8 cellular contexts compared by ENCODE assay signal in the genomic region with DNA sequence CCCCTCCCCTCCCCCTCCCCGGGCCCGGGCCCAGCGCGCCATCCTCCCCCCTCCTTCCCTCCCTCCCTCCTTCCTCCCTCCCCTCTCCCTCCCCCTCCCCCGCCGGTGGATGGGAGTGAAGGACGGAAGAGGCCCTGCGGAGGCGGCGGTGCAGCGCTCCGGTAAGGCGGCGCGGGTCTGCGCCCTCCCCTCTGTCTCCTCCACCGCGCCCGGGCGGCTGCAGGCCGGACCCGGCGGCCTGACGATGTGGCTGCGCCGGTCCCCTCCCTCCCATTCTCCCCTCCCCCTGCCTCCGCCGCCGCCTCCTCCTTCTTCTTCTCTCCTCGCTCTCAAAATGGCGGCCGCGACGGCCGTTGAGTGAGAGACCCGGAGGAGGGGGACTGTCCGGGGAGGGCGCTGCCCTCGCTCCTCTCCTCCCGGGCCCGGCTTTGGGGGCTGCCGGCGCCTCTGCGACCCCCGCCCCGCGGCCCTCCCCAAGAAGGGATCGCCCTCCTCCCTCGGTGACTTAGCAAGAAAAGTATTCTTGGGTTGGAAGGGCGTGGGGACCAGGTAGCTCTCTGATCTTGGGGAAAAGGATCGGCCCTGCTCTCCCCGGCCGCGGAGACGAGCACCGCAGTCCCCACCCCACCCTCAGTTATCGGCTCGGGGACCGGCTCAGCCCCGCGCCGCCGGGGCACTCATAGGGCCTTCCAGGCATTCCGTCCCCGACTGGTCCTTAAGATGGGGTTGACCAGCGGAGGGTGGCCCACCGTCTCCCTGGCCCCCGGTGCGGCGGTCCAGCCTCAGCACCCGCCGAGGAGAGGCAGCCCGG. TPM values are rescaled to one million over a fixed set of nuclear protein-coding genes. Genes with fewer than 3 reads are reported as not detected.
A peak's percentile ranks its signal among the peaks of the same experiment; 100 is the strongest.
DNase-seq lines count a peak whose midpoint lies in the region; ATAC-seq and TF ChIP-seq lines count a peak whose summit lies in the region.

No MANE protein-coding gene starts in this region.

- no peak for TF ChIP-seq CTCF in kidney epithelial cell (IDR thresholded peaks at IDR 0.05; ENCODE audit: insufficient read depth, low read length, poor library complexity, severe bottlenecking)

- H3K4me3 ChIP-seq in kidney epithelial cell (ENCODE audit: low read depth, low read length) = peak overlapping the region; percentile 83

- H3K27me3 ChIP-seq in kidney epithelial cell (ENCODE audit: control insufficient read depth, insufficient read depth, low read length) = no peaks in the 10 kb centered on the region

- peak overlapping the region; percentile 87 for H3K4me3 Mint-ChIP-seq in central memory CD8-positive, alpha-beta T cell

- H3K36me3 ChIP-seq in kidney epithelial cell (ENCODE audit: control insufficient read depth, insufficient read depth, low read length) = no peaks in the 10 kb centered on the region

- peaks cover 13% of the 10 kb centered on the region for H3K36me3 Mint-ChIP-seq in central memory CD8-positive, alpha-beta T cell (ENCODE audit: insufficient read depth)

- H3K4me1 Mint-ChIP-seq in central memory CD8-positive, alpha-beta T cell = peaks cover 38% of the 10 kb centered on the region

- no peaks in the 10 kb centered on the region for H3K9me3 Mint-ChIP-seq in central memory CD8-positive, alpha-beta T cell

- H3K27ac Mint-ChIP-seq in central memory CD8-positive, alpha-beta T cell (ENCODE audit: low read depth) = peak overlapping the region; percentile 89

- DNase-seq in NCI-H187 (lab: John Stamatoyannopoulos, UW) = peak; percentile 61 to 65
- DNase-seq in NCI-H187 treated with DMSO at 0.1 percent for 48 hours (lab: John Stamatoyannopoulos, UW) = no peak
- peak; percentile 10 for DNase-seq in NCI-H2196 treated with DMSO at 0.1 percent for 48 hours (lab: John Stamatoyannopoulos, UW; ENCODE audit: unreplicated experiment)
- DNase-seq in activated CD4-positive, CD25-positive, alpha-beta regulatory T cell treated with anti-CD3 and anti-CD28 coated beads, Interleukin-2, amount 50 U/mL, for 72 hours = peak; percentile 83
- DNase-seq in central memory CD8-positive, alpha-beta T cell (ENCODE audit: low spot score in 2 of 2) = peak in 1 of 2 donors; percentile 58
- DNase-seq in kidney epithelial cell (ENCODE audit: low read depth) = no peak
- DNase-seq in stimulated activated CD4-positive, alpha-beta T cell treated with anti-CD3 and anti-CD28 coated beads, Interleukin-15, amount 100 ng/mL, for 48 hours (ENCODE audit: low read depth in 2 of 2) = peak; percentile 72 to 75

- peak; percentile 60 for ATAC-seq in HG02970 (IDR thresholded peaks at IDR 0.05; ENCODE audit: low FRiP score, unreplicated experiment)
- peak; percentile 60 for ATAC-seq in central memory CD8-positive, alpha-beta T cell (replicated peaks; ENCODE audit: extremely low read depth, poor library complexity, severe bottlenecking)

- H3K27me3 Mint-ChIP-seq in central memory CD8-positive, alpha-beta T cell = no peaks in the 10 kb centered on the region

RNA-seq across cellular contexts. Expression of a gene that starts 0.6 kb away (rescaled TPM):
- total RNA-seq in kidney epithelial cell = 54.7 and 55.9 TPM in 2 replicates

Comparison
In these comparisons a context has a peak if more than half of its experiments do, and no peak if none do; other contexts are left out.
1. DNase-seq: peak in NCI-H187 (2 of 2), NCI-H2196 treated with DMSO at 0.1 percent for 48 hours (single experiment), activated CD4-positive, CD25-positive, alpha-beta regulatory T cell treated with anti-CD3 and anti-CD28 coated beads, Interleukin-2, amount 50 U/mL, for 72 hours (single experiment) and stimulated activated CD4-positive, alpha-beta T cell treated with anti-CD3 and anti-CD28 coated beads, Interleukin-15, amount 100 ng/mL, for 48 hours (2 of 2); none in NCI-H187 treated with DMSO at 0.1 percent for 48 hours (single experiment) and kidney epithelial cell (single experiment).